22 cellular contexts compared by ENCODE assay signal in the genomic region with DNA sequence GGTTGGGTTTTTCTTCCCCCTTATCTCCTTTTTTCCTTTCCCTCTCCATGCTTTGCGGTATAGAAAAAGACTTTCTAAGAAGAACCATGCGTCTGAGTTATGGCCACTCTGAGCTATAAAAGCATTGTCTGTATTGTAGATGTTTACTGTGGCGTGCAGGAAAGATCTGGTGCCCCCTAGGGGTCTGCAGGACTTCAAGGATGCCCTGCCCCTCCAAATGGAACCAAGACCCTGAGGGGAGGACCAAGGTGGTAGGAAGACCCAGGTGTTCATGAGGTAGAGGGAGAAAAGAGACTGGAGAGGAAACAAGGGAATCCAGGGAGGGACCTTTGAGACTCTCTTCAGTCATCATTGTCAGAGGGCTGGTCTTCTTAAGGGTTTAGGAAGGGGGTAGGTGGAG.
DNase-seq lines count a peak whose midpoint lies in the region; ATAC-seq, FAIRE-seq and TF ChIP-seq lines count a peak whose summit lies in the region.
"Had no signal": no experiment of that assay in that cellular context is flagged by ENCODE, and none has a peak within 500 bp of the region (broad histone marks: within the 10 kb centered on the region; RNA-seq: fewer than 3 reads in every experiment).

No MANE protein-coding gene starts in this region.

- ATAC-seq in PC-3: no peak
- no peak for ATAC-seq in GM19351 (IDR thresholded peaks at IDR 0.05; ENCODE audit: unreplicated experiment)
- ATAC-seq in stimulated activated naive B cell treated with anti-CD40 and anti-IgM and Interleukin-4, amounts not matched to agents 10 μg/mL and 1 μg/mL and 100 μg/mL, for 72 hours (replicated peaks): no peak
- ATAC-seq: A549, SK-N-SH treated with all-trans-retinoic acid at 6 μM for 48 hours had no signal

- no peak overlapping the region for H3K4me2 ChIP-seq in PC-3 (ENCODE audit: low read length)
- H3K4me2 ChIP-seq in neural progenitor cell: no peak overlapping the region
- H3K4me2 ChIP-seq: A549, PC-9 had no signal

- no peaks in the 10 kb centered on the region for H3K27me3 ChIP-seq in BE2C
- H3K27me3 ChIP-seq in PC-3 (ENCODE audit: low read length): no peaks in the 10 kb centered on the region
- no peaks in the 10 kb centered on the region for H3K27me3 ChIP-seq in neural progenitor cell

- FAIRE-seq in D721Med (lab: Jason Lieb, UNC): no peak
- FAIRE-seq: A549, G401.6, HTR-8/SVneo had no signal

- intact Hi-C loops in PC-3 (cut with micrococcal nuclease): no loop called here

- POLR2A ChIA-PET in PC-3 (lab: Charles Lee; ENCODE audit: unreplicated experiment): no interaction called here

- H3K4me1 Mint-ChIP-seq in neural progenitor cell: peaks cover 4% of the 10 kb centered on the region
- H3K4me1 Mint-ChIP-seq in stimulated activated naive B cell treated with anti-CD40 and anti-IgM and Interleukin-4, amounts not matched to agents 10 μg/mL and 1 μg/mL and 100 μg/mL, for 72 hours: peaks cover 0 to 7% of the 10 kb centered on the region in 2 donors
- H3K4me1 Mint-ChIP-seq: CD4-positive, alpha-beta memory T cell had no signal

- no TSS peak for BruUV-seq in PC-3 (replicated peaks; lab: Mats Ljungman, UMichigan)

- H3K79me2 ChIP-seq in PC-3 (ENCODE audit: low read length) (no peaks in the 10 kb centered on the region), neural progenitor cell (ENCODE audit: low read depth) (no peaks in the 10 kb centered on the region)

- DNase-seq in BE2C: peak; percentile 12
- DNase-seq in GM20000 (ENCODE audit: low spot score): no peak
- DNase-seq in PC-3: no peak
- no peak for DNase-seq in neural progenitor cell (ENCODE audit: low spot score)
- DNase-seq in D721Med (ENCODE audit: insufficient read length, low spot score): no peak
- no peak for DNase-seq in stimulated activated naive B cell treated with anti-CD40 and anti-IgM and Interleukin-4, amounts not matched to agents 10 μg/mL and 1 μg/mL and 100 μg/mL, for 72 hours
- DNase-seq: Caco-2; CD4-positive, alpha-beta memory T cell; IMR-90; NCI-H1417; NCI-H187; NCI-H446; NCI-H526; PC-9; SIG-M5 had no signal

- no peak overlapping the region for H3K27ac Mint-ChIP-seq in neural progenitor cell
- H3K27ac Mint-ChIP-seq in stimulated activated naive B cell treated with anti-CD40 and anti-IgM and Interleukin-4, amounts not matched to agents 10 μg/mL and 1 μg/mL and 100 μg/mL, for 72 hours: no peak overlapping the region
- H3K27ac Mint-ChIP-seq: CD4-positive, alpha-beta memory T cell had no signal

- no peak overlapping the region for H3K4me3 Mint-ChIP-seq in neural progenitor cell
- H3K4me3 Mint-ChIP-seq in stimulated activated naive B cell treated with anti-CD40 and anti-IgM and Interleukin-4, amounts not matched to agents 10 μg/mL and 1 μg/mL and 100 μg/mL, for 72 hours: no peak overlapping the region
- H3K4me3 Mint-ChIP-seq: CD4-positive, alpha-beta memory T cell had no signal

- H3K4me3 ChIP-seq in BE2C (ENCODE audit: low read depth, low read length) (no peak overlapping the region), PC-3 (ENCODE audit: low read length) (no peak overlapping the region), neural progenitor cell (no peak overlapping the region)
- H3K4me3 ChIP-seq: A549, HAP-1, PC-9 had no signal

- H4K20me1 ChIP-seq in PC-3 (ENCODE audit: low read length): no peaks in the 10 kb centered on the region
- H4K20me1 ChIP-seq in neural progenitor cell (ENCODE audit: low read depth): no peaks in the 10 kb centered on the region

- CTCF ChIA-PET in PC-3 (lab: Charles Lee): no interaction called here

- no peaks in the 10 kb centered on the region for H3K36me3 Mint-ChIP-seq in neural progenitor cell
- H3K36me3 Mint-ChIP-seq in stimulated activated naive B cell treated with anti-CD40 and anti-IgM and Interleukin-4, amounts not matched to agents 10 μg/mL and 1 μg/mL and 100 μg/mL, for 72 hours: no peaks in the 10 kb centered on the region
- H3K36me3 Mint-ChIP-seq: CD4-positive, alpha-beta memory T cell had no signal

- H3F3A ChIP-seq in PC-3 (ENCODE audit: low read length, unreplicated experiment): no peaks in the 10 kb centered on the region
- peaks cover 8% of the 10 kb centered on the region for H3F3A ChIP-seq in neural progenitor cell (ENCODE audit: low read depth)

- peaks cover 4% of the 10 kb centered on the region for H3K27me3 Mint-ChIP-seq in neural progenitor cell (ENCODE audit: insufficient read depth, low read depth)
- peaks cover 29 to 47% of the 10 kb centered on the region in 2 donors for H3K27me3 Mint-ChIP-seq in stimulated activated naive B cell treated with anti-CD40 and anti-IgM and Interleukin-4, amounts not matched to agents 10 μg/mL and 1 μg/mL and 100 μg/mL, for 72 hours

- H3K27ac ChIP-seq in PC-3 (ENCODE audit: low read length) (no peak overlapping the region), neural progenitor cell (no peak overlapping the region)
- H3K27ac ChIP-seq: A549, PC-9, RWPE1 had no signal

- no peaks in the 10 kb centered on the region for H3K9me2 ChIP-seq in PC-3 (replicated peaks; ENCODE audit: low read length)

- no peaks in the 10 kb centered on the region for H3K36me3 ChIP-seq in BE2C
- H3K36me3 ChIP-seq in PC-3 (ENCODE audit: low read depth, low read length): no peaks in the 10 kb centered on the region
- H3K36me3 ChIP-seq in neural progenitor cell: no peaks in the 10 kb centered on the region
- H3K36me3 ChIP-seq: HAP-1 had no signal

- H3K4me1 ChIP-seq in BE2C: no peaks in the 10 kb centered on the region
- no peaks in the 10 kb centered on the region for H3K4me1 ChIP-seq in PC-3 (ENCODE audit: insufficient read depth, low read length)
- H3K4me1 ChIP-seq in neural progenitor cell: peaks cover 2% of the 10 kb centered on the region
- H3K4me1 ChIP-seq: Caco-2, HAP-1 had no signal

- H3K9me3 Mint-ChIP-seq in neural progenitor cell: no peaks in the 10 kb centered on the region
- peaks cover 0 to 2% of the 10 kb centered on the region in 2 donors for H3K9me3 Mint-ChIP-seq in stimulated activated naive B cell treated with anti-CD40 and anti-IgM and Interleukin-4, amounts not matched to agents 10 μg/mL and 1 μg/mL and 100 μg/mL, for 72 hours

- TF ChIP-seq CTCF in BE2C (IDR thresholded peaks at IDR 0.05; ENCODE audit: low read depth, low read length) (peak; percentile 36), GM20000 (IDR thresholded peaks at IDR 0.05; ENCODE audit: extremely low read depth, missing control alignments) (peak; percentile 17), PC-3 (conservative IDR thresholded peaks at IDR 0.05; ENCODE audit: low read depth, low read length) (peak; percentile 25; the same call in 1 of the 2 replicates), neural progenitor cell (IDR thresholded peaks at IDR 0.05) (peak; percentile 7), D721Med (IDR thresholded peaks at IDR 0.05; ENCODE audit: insufficient read depth, missing control alignments) (no peak)

- no peak overlapping the region for H2AFZ ChIP-seq in PC-3 (ENCODE audit: low read length)
- H2AFZ ChIP-seq in neural progenitor cell (replicated peaks): no peak overlapping the region
- H2AFZ ChIP-seq: PC-9 had no signal

- H3K9me3 ChIP-seq in BE2C (no peaks in the 10 kb centered on the region), PC-3 (ENCODE audit: low read length) (no peaks in the 10 kb centered on the region), neural progenitor cell (ENCODE audit: low read depth) (no peaks in the 10 kb centered on the region)
- H3K9me3 ChIP-seq: HAP-1 had no signal

- H3K9ac ChIP-seq in PC-3 (ENCODE audit: low read length): no peak overlapping the region
- H3K9ac ChIP-seq in neural progenitor cell: no peak overlapping the region
